Comparison of ENCODE assay signal across 8 cellular contexts in the genomic region with DNA sequence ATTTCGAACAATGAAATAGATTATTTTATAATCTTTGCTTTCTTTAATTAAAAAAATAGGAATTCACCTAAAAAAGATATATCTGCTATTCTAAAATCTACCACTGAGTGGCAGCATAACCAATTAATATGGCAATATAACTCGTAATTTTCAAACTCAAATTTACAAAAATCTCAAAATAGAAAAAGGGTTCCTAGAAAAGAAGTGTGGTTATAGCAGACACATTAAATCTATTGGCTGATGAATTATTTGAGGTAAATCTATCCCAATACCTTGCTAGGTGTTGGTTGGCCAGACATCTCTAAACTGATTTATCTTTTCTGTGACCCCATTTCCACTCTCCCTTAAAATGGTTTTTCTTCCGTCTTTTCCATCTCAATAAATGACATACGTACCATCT. TPM values are rescaled to one million over a fixed set of nuclear protein-coding genes. Genes with fewer than 3 reads are reported as not detected.
DNase-seq lines count a peak whose midpoint lies in the region; ATAC-seq and TF ChIP-seq lines count a peak whose summit lies in the region.

No MANE protein-coding gene starts in this region.

- H3K9ac ChIP-seq in colonic mucosa (ENCODE audit: low read depth in 2 of 2, low read length in 2 of 2), result no peak overlapping the region
- H3K9ac ChIP-seq in neural progenitor cell, result no peak overlapping the region

- DNase-seq in DMS 273 treated with DMSO at 0.1 percent for 48 hours (lab: John Stamatoyannopoulos, UW) (peak; percentile 13), Kasumi-1 (lab: John Stamatoyannopoulos, UW) (peak; percentile 18 to 25), colonic mucosa (no peak), neural progenitor cell (ENCODE audit: low spot score) (no peak), COLO668 (lab: John Stamatoyannopoulos, UW; ENCODE audit: unreplicated experiment) (no peak), mucosa of gallbladder (ENCODE audit: low spot score) (no peak), NCI-H226 (no peak)

- no peak overlapping the region for H3K4me3 ChIP-seq in colonic mucosa
- H3K4me3 ChIP-seq in neural progenitor cell, result no peak overlapping the region

- H3K79me2 ChIP-seq in neural progenitor cell (ENCODE audit: low read depth), result no peaks in the 10 kb centered on the region

- no peak overlapping the region for H3K27ac Mint-ChIP-seq in neural progenitor cell

- H3K36me3 ChIP-seq in colonic mucosa (no peaks in the 10 kb centered on the region), neural progenitor cell (no peaks in the 10 kb centered on the region)

- no peak overlapping the region for H3K27ac ChIP-seq in colonic mucosa
- H3K27ac ChIP-seq in neural progenitor cell, result no peak overlapping the region

- H3K9me3 Mint-ChIP-seq in neural progenitor cell, result no peaks in the 10 kb centered on the region

- no peak for ATAC-seq in HG02970 (IDR thresholded peaks at IDR 0.05; ENCODE audit: low FRiP score, unreplicated experiment)

- no peak overlapping the region for H3K4me2 ChIP-seq in neural progenitor cell

- H3K9me3 ChIP-seq in colonic mucosa (no peaks in the 10 kb centered on the region), neural progenitor cell (ENCODE audit: low read depth) (no peaks in the 10 kb centered on the region)

- peaks cover 4% of the 10 kb centered on the region for H3F3A ChIP-seq in neural progenitor cell (ENCODE audit: low read depth)

- peaks cover 16% of the 10 kb centered on the region for H3K27me3 Mint-ChIP-seq in neural progenitor cell (ENCODE audit: insufficient read depth, low read depth)

- TF ChIP-seq CTCF in colonic mucosa (IDR thresholded peaks at IDR 0.05), result peak; percentile 63
- TF ChIP-seq CTCF in neural progenitor cell (IDR thresholded peaks at IDR 0.05), result peak; percentile 76

- no peaks in the 10 kb centered on the region for H3K36me3 Mint-ChIP-seq in neural progenitor cell

- no peak overlapping the region for H2AFZ ChIP-seq in neural progenitor cell (replicated peaks)

- H3K4me1 Mint-ChIP-seq in neural progenitor cell, result no peaks in the 10 kb centered on the region

- no peak overlapping the region for H3K4me3 Mint-ChIP-seq in neural progenitor cell

- intact Hi-C loops in colonic mucosa (cut with DNase I), result loop anchor here (2.0 to 5.0 kb wide), 3 partner anchors 34 to 84 kb away; no protein-coding TSS in a partner anchor

- no peaks in the 10 kb centered on the region for H3K4me1 ChIP-seq in colonic mucosa
- H3K4me1 ChIP-seq in neural progenitor cell, result no peaks in the 10 kb centered on the region

- H3K27me3 ChIP-seq in colonic mucosa, result no peaks in the 10 kb centered on the region
- H3K27me3 ChIP-seq in neural progenitor cell, result peaks cover 95% of the 10 kb centered on the region

- no peaks in the 10 kb centered on the region for H4K20me1 ChIP-seq in neural progenitor cell (ENCODE audit: low read depth)

RNA-seq across cellular contexts. Expression of a gene that starts 30.2 kb away (rescaled TPM):
- total RNA-seq in colonic mucosa, result under 1 TPM; 0.10 to 0.48 TPM
- 0.13 and 0.62 TPM in 2 replicates for total RNA-seq in neural progenitor cell (ENCODE audit: low replicate concordance)
- total RNA-seq in mucosa of gallbladder, result 14.5 TPM

RNA-seq across cellular contexts. Expression of a gene that starts 40.6 kb away (rescaled TPM):
- total RNA-seq in colonic mucosa (10 to 100 TPM; 20.5 to 21.6 TPM), neural progenitor cell (ENCODE audit: low replicate concordance) (2.5 and 2.6 TPM in 2 replicates), mucosa of gallbladder (39.4 TPM)

RNA-seq across cellular contexts. Expression of a gene that starts 52.4 kb away (rescaled TPM):
- total RNA-seq in colonic mucosa, result 1 to 10 TPM; 7.8 to 9.5 TPM
- total RNA-seq in neural progenitor cell (ENCODE audit: low replicate concordance), result 0.59 and 1.6 TPM in 2 replicates
- 17.6 TPM for total RNA-seq in mucosa of gallbladder

Comparison
In these comparisons a context has a peak if more than half of its experiments do, and no peak if none do; other contexts are left out.
1. DNase-seq: peak in DMS 273 treated with DMSO at 0.1 percent for 48 hours (single experiment) and Kasumi-1 (2 of 2); none in colonic mucosa (single experiment), neural progenitor cell (single experiment), COLO668 (single experiment), mucosa of gallbladder (single experiment) and NCI-H226 (single experiment).